8 cellular contexts compared by ENCODE assay signal in the genomic region with DNA sequence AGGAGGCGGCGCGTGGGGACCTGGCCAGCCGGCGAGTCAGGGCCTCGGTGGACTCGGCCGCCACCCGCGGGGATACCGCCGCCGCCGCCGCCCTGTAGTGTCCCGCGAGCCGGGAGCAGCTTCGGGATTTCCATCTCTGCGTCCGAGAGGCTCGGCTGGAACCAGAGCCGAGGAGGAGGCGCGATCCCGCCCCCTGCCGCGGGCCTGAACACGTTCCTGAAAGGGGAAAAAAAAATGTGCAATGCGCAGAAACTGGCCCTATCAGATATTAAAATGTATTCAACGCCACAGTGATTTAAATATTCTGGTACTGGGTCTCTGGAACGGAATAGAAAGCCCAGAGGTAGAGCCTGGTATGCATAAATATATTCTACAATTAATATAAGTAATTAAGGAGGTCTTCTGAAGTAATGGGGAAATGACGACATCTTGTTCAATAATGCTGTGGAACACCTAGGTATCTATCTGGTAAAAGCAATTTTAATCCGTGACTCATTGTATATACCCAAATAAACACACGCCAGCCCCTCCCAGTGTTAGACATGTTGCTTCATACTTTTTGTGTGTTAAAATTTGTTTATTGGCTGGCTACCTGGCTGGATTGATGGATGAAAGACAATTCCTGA. TPM values are rescaled to one million over a fixed set of nuclear protein-coding genes. Genes with fewer than 3 reads are reported as not detected.
DNase-seq lines count a peak whose midpoint lies in the region; ATAC-seq lines count a peak whose summit lies in the region.
"Not testable (repeated sequence)": the region's sequence is repeated elsewhere in the genome, so short reads cannot be mapped to it uniquely, and the experiment has no call there.

ZXDA (minus strand) TSS at position 172 of the 626 bp plus-strand sequence; CDS start at position 134, 38 bp downstream.

- ATAC-seq in CD4-positive, CD25-positive, alpha-beta regulatory T cell (ENCODE audit: low read depth in 2 of 2) = peak; percentile 62 to 70
- ATAC-seq in GM19397 (IDR thresholded peaks at IDR 0.05; ENCODE audit: unreplicated experiment) = peak; percentile 63
- ATAC-seq in HG02973 (IDR thresholded peaks at IDR 0.05; ENCODE audit: unreplicated experiment) = peak; percentile 52
- ATAC-seq in left lobe of liver = peak; percentile 74

- peak in 2 of 3 donors; percentile 47 to 48 for DNase-seq in CD4-positive, CD25-positive, alpha-beta regulatory T cell
- DNase-seq in NCI-H1417 (lab: John Stamatoyannopoulos, UW) = peak in 2 of 3 experiments; percentile 38 to 47
- DNase-seq in activated CD8-positive, alpha-beta memory T cell treated with anti-CD3 and anti-CD28 coated beads, Interleukin-2, amount 50 U/mL, for 1 hour (ENCODE audit: extremely low read depth) = peak; percentile 8
- not testable (repeated sequence) for DNase-seq in left lobe of liver (ENCODE audit: low spot score)

- peak within 1 kb of the TSS; percentile 73 to 94 (median 87) for H3K4me3 Mint-ChIP-seq in CD4-positive, CD25-positive, alpha-beta regulatory T cell

- peak within 1 kb of the TSS; percentile 83 for H3K4me3 ChIP-seq in CD4-positive, CD25-positive, alpha-beta regulatory T cell (ENCODE audit: low read depth, low read length)
- peak within 1 kb of the TSS; percentile 45 for H3K4me3 ChIP-seq in endocrine pancreas (ENCODE audit: control insufficient read depth, insufficient read depth, low read length)
- H3K4me3 ChIP-seq in skin epidermis = peak within 1 kb of the TSS; percentile 33 to 56 (median 47)

- H3K4me1 Mint-ChIP-seq in CD4-positive, CD25-positive, alpha-beta regulatory T cell = peaks cover 12 to 38% (median 17%) of the 10 kb centered on the region in 4 donors

- not testable (repeated sequence) for H3K36me3 ChIP-seq in CD4-positive, CD25-positive, alpha-beta regulatory T cell (ENCODE audit: control insufficient read depth, insufficient read depth, low read length); endocrine pancreas (ENCODE audit: control insufficient read depth, insufficient read depth, low read length)

- H3K9me3 ChIP-seq in CD4-positive, CD25-positive, alpha-beta regulatory T cell (ENCODE audit: control insufficient read depth in 2 of 2, low read length in 2 of 2); endocrine pancreas (ENCODE audit: control insufficient read depth, low read length): not testable (repeated sequence)

- H3K27me3 Mint-ChIP-seq in CD4-positive, CD25-positive, alpha-beta regulatory T cell = not testable (repeated sequence)

- not testable (repeated sequence) for H3K27me3 ChIP-seq in CD4-positive, CD25-positive, alpha-beta regulatory T cell (ENCODE audit: control insufficient read depth, insufficient read depth, low read length); endocrine pancreas (ENCODE audit: control insufficient read depth, insufficient read depth, low read length)

- not testable (repeated sequence) for H3K36me3 Mint-ChIP-seq in CD4-positive, CD25-positive, alpha-beta regulatory T cell

- peak within 1 kb of the TSS; percentile 51 for H3K9ac ChIP-seq in endocrine pancreas (ENCODE audit: control insufficient read depth, insufficient read depth, low read length)

- peak within 1 kb of the TSS; percentile 96 to 99 (median 96) for H3K27ac Mint-ChIP-seq in CD4-positive, CD25-positive, alpha-beta regulatory T cell

- peaks cover 21% of the 10 kb centered on the region for H3K4me1 ChIP-seq in CD4-positive, CD25-positive, alpha-beta regulatory T cell (ENCODE audit: control insufficient read depth, insufficient read depth, low read length, poor library complexity, severe bottlenecking)
- peaks cover 10% of the 10 kb centered on the region for H3K4me1 ChIP-seq in endocrine pancreas (ENCODE audit: control insufficient read depth, insufficient read depth, low read length)

- H3K27ac ChIP-seq in CD4-positive, CD25-positive, alpha-beta regulatory T cell (ENCODE audit: insufficient read depth, low read length, poor library complexity, severe bottlenecking) = peak within 1 kb of the TSS; percentile 78
- H3K27ac ChIP-seq in skin epidermis = peak within 1 kb of the TSS; percentile 59 to 95 (median 90)

- not testable (repeated sequence) for H3K9me3 Mint-ChIP-seq in CD4-positive, CD25-positive, alpha-beta regulatory T cell

RNA-seq across cellular contexts. Expression of gene ZXDA, which starts in this region (rescaled TPM):
- 20.0 TPM for total RNA-seq in CD4-positive, CD25-positive, alpha-beta regulatory T cell
- 1 to 10 TPM; 2.5 to 4.1 (median 3.1) TPM for polyA plus RNA-seq in CD4-positive, CD25-positive, alpha-beta regulatory T cell
- total RNA-seq in left lobe of liver = 1.4 TPM
